Comparison of ENCODE assay signal across 23 cellular contexts in the genomic region with DNA sequence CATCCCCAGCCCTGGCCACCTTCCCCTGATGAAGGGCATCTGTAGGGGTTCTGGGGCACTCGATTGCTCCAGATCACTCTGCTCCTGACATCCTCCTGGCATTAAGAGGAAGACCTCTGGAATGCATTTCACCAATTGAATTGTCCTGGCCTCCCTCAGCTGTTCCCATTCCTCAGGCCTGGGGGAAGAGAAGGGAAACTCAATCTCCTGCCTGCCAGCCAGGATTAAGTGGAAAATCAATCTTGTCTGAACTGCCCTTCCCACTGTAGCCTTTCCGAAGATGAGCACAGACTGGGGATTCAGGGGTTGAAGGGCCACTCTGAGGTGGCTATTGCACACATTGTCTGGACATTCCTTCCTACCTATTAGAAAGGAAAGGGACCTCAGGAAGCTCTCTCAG.
"Had no signal": no experiment of that assay in that cellular context is flagged by ENCODE, and none has a peak within 500 bp of the region (broad histone marks: within the 10 kb centered on the region; RNA-seq: fewer than 3 reads in every experiment).

No MANE protein-coding gene starts in this region.

- H3K36me3 ChIP-seq: esophagus squamous epithelium, gastroesophageal sphincter, heart left ventricle, left lung, lower lobe of right lung had no signal

- DNase-seq: effector CD8-positive, alpha-beta T cell; effector memory CD8-positive, alpha-beta T cell; endodermal cell; erythroblast; esophagus squamous epithelium; foreskin keratinocyte; heart left ventricle; hypothalamus; immature natural killer cell; islet precursor cell; kidney; kidney glomerular epithelial cell; left colon; left lung; left ventricle myocardium superior; lower lobe of right lung; mesenchymal stem cell; mucosa of descending colon; naive thymus-derived CD4-positive, alpha-beta T cell had no signal

- H3K27me3 ChIP-seq: esophagus squamous epithelium, gastroesophageal sphincter, heart left ventricle, hepatocyte, left lung had no signal

- H3K27ac ChIP-seq: coronary artery, epithelial cell of prostate, esophagus squamous epithelium, foreskin keratinocyte, gastroesophageal sphincter, heart left ventricle, hepatocyte, left lung, lower lobe of right lung had no signal

- H3K4me3 ChIP-seq: coronary artery, esophagus squamous epithelium, gastroesophageal sphincter, heart left ventricle, hepatocyte, left lung, lower lobe of right lung, mucosa of descending colon had no signal

- H3K9me3 ChIP-seq: esophagus squamous epithelium, gastroesophageal sphincter, heart left ventricle, left lung, lower lobe of right lung, mucosa of descending colon had no signal
